Comparison of ENCODE assay signal across 16 cellular contexts in genomic region chr3:82386656-82387055, GRCh38.
"Had no signal": no experiment of that assay in that cellular context is flagged by ENCODE, and none has a peak within 500 bp of the region (broad histone marks: within the 10 kb centered on the region; RNA-seq: fewer than 3 reads in every experiment).

No MANE protein-coding gene starts in this region.

- H3K9me3 ChIP-seq: gastrocnemius medialis, right atrium auricular region, uterus had no signal

- H3K27me3 ChIP-seq: dorsolateral prefrontal cortex, gastrocnemius medialis, heart right ventricle, right atrium auricular region, uterus had no signal

- H3K4me2 ChIP-seq: smooth muscle cell had no signal

- DNase-seq: cortex of kidney; dorsolateral prefrontal cortex; effector CD8-positive, alpha-beta T cell; gastrocnemius medialis; heart right ventricle; hypothalamus; kidney glomerular epithelial cell; mesendoderm; naive thymus-derived CD4-positive, alpha-beta T cell; posterior cingulate gyrus; stimulated activated CD4-positive, alpha-beta T cell treated with anti-CD3 and anti-CD28 coated beads, Interleukin-2, amount 100 ng/mL, for 48 hours; stimulated activated naive CD4-positive, alpha-beta T cell treated with Interleukin-2 at 50 U/mL for 16 hours; uterus had no signal

- H3K4me3 ChIP-seq: dorsolateral prefrontal cortex, gastrocnemius medialis, heart right ventricle, right atrium auricular region, smooth muscle cell, uterus had no signal

- ATAC-seq: esophagus mucosa; gastrocnemius medialis; heart right ventricle; naive thymus-derived CD4-positive, alpha-beta T cell had no signal

- H3K36me3 ChIP-seq: gastrocnemius medialis, heart right ventricle, right atrium auricular region, uterus had no signal

- H3K27ac ChIP-seq: dorsolateral prefrontal cortex, gastrocnemius medialis, heart right ventricle, right atrium auricular region, uterus had no signal

- H3K4me1 ChIP-seq: gastrocnemius medialis, heart right ventricle, right atrium auricular region, uterus had no signal
